In the genomic region with DNA sequence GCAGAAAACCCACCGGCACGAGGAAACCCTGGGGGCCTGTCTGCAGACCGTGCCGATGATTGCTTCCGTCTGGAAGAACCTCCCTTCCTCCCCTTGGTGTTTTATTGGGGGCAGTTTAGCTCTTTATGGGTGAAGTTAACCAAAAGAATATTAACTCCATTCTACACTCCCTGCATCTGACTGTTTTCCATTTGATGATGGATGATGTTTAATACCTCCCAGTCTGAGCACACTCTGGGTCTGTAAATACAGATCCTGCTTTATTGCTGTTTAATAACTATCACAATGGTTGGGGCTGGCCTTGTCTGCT, we compare ENCODE assay signal across 29 cellular contexts.
"Had no signal": no experiment of that assay in that cellular context is flagged by ENCODE, and none has a peak within 500 bp of the region (broad histone marks: within the 10 kb centered on the region; RNA-seq: fewer than 3 reads in every experiment).

No MANE protein-coding gene starts in this region.

- H3K27me3 Mint-ChIP-seq: activated CD4-positive, alpha-beta memory T cell treated with anti-CD3 and anti-CD28 coated beads for 36 hours; activated naive CD8-positive, alpha-beta T cell treated with anti-CD3 and anti-CD28 coated beads, Interleukin-2, amount 10 ng/mL, durations not matched to agents 7 days and 5 days; stimulated activated naive B cell treated with anti-CD40 and anti-IgM and Interleukin-4, amounts not matched to agents 10 μg/mL and 1 μg/mL and 100 μg/mL, for 72 hours had no signal

- H3K4me2 ChIP-seq: smooth muscle cell had no signal

- H3K27me3 ChIP-seq: ascending aorta, brain microvascular endothelial cell, esophagus muscularis mucosa, foreskin keratinocyte, right atrium auricular region, stomach, thyroid gland, upper lobe of right lung had no signal

- H3K36me3 ChIP-seq: ascending aorta, brain microvascular endothelial cell, lower lobe of right lung, thyroid gland, upper lobe of right lung had no signal

- H3K4me1 ChIP-seq: ascending aorta, lower lobe of right lung, thyroid gland, upper lobe of right lung had no signal

- H3K4me3 Mint-ChIP-seq: activated CD4-positive, alpha-beta memory T cell treated with anti-CD3 and anti-CD28 coated beads for 36 hours; activated naive CD4-positive, alpha-beta T cell treated with anti-CD3 and anti-CD28 coated beads for 36 hours; activated naive CD8-positive, alpha-beta T cell treated with anti-CD3 and anti-CD28 coated beads, Interleukin-2, amount 10 ng/mL, durations not matched to agents 7 days and 5 days; activated T-helper 1 cell treated with anti-CD3 and anti-CD28 coated beads, Interleukin-12 subunit alpha, Interleukin-12 subunit beta, Interleukin-2, Interleukin-4 antibody, amounts not matched to agents 30 ng/mL and 10 ng/mL and 1 ng/mL, durations not matched to agents 14 hours and 24 hours and 36 hours; stimulated activated naive B cell treated with anti-CD40 and anti-IgM and Interleukin-4, amounts not matched to agents 10 μg/mL and 1 μg/mL and 100 μg/mL, for 72 hours; T-helper 1 cell treated with Interleukin-12 subunit alpha and Interleukin-12 subunit beta and Interleukin-4 antibody, amounts not matched to agents 30 μg/mL and 1 μg/mL, for 36 hours had no signal

- H3K27ac Mint-ChIP-seq: activated CD4-positive, alpha-beta memory T cell treated with anti-CD3 and anti-CD28 coated beads for 36 hours; activated naive CD4-positive, alpha-beta T cell treated with anti-CD3 and anti-CD28 coated beads for 36 hours; activated naive CD8-positive, alpha-beta T cell treated with anti-CD3 and anti-CD28 coated beads, Interleukin-2, amount 10 ng/mL, durations not matched to agents 7 days and 5 days; activated T-helper 1 cell treated with anti-CD3 and anti-CD28 coated beads, Interleukin-12 subunit alpha, Interleukin-12 subunit beta, Interleukin-2, Interleukin-4 antibody, amounts not matched to agents 30 ng/mL and 10 ng/mL and 1 ng/mL, durations not matched to agents 14 hours and 24 hours and 36 hours; stimulated activated naive B cell treated with anti-CD40 and anti-IgM and Interleukin-4, amounts not matched to agents 10 μg/mL and 1 μg/mL and 100 μg/mL, for 72 hours; T-helper 1 cell treated with Interleukin-12 subunit alpha and Interleukin-12 subunit beta and Interleukin-4 antibody, amounts not matched to agents 30 μg/mL and 1 μg/mL, for 36 hours had no signal

- H3K27ac ChIP-seq: ascending aorta, brain microvascular endothelial cell, esophagus muscularis mucosa, foreskin keratinocyte, lower lobe of right lung, right atrium auricular region, stomach, thyroid gland, upper lobe of right lung had no signal

- H3K9me3 ChIP-seq: ascending aorta, esophagus muscularis mucosa, lower lobe of right lung, right atrium auricular region, stomach, thyroid gland, upper lobe of right lung had no signal

- H3K4me3 ChIP-seq: ascending aorta, esophagus muscularis mucosa, lower lobe of right lung, right atrium auricular region, smooth muscle cell, stomach, thyroid gland, upper lobe of right lung had no signal

- DNase-seq: activated CD4-positive, alpha-beta memory T cell treated with anti-CD3 and anti-CD28 coated beads for 36 hours; activated CD4-positive, alpha-beta T cell treated with anti-CD3 and anti-CD28 coated beads for 48 hours; activated naive CD4-positive, alpha-beta T cell treated with anti-CD3 and anti-CD28 coated beads for 36 hours; activated T-cell treated with anti-CD3 and anti-CD28 coated beads, Interleukin-2, amount 50 U/mL, for 1 hour; brain microvascular endothelial cell; caudate nucleus; cortex of kidney; foreskin keratinocyte; mesenchymal stem cell; occipital lobe; stimulated activated CD4-positive, alpha-beta T cell treated with anti-CD3 and anti-CD28 coated beads, Interleukin-1b, Interleukin-23, amount 100 ng/mL, for 48 hours; stimulated activated CD4-positive, alpha-beta T cell treated with anti-CD3 and anti-CD28 coated beads, Interleukin-4, amount 100 ng/mL, for 4 hours; stimulated activated naive B cell treated with anti-CD40 and anti-IgM and Interleukin-4, amounts not matched to agents 10 μg/mL and 1 μg/mL and 100 μg/mL, for 72 hours; stomach; SW 1271; T-helper 9 cell; thyroid gland; WERI-Rb-1 had no signal

- ATAC-seq: activated CD4-positive, CD25-positive, alpha-beta regulatory T cell treated with anti-CD3 and anti-CD28 coated beads, Interleukin-2, amount 50 U/mL, for 24 hours; foreskin keratinocyte; left lobe of liver; lower lobe of right lung; stimulated activated naive B cell treated with anti-CD40 and anti-IgM and Interleukin-4, amounts not matched to agents 10 μg/mL and 1 μg/mL and 100 μg/mL, for 72 hours; upper lobe of right lung had no signal

- H3K9me3 Mint-ChIP-seq: activated CD4-positive, alpha-beta memory T cell treated with anti-CD3 and anti-CD28 coated beads for 36 hours; activated naive CD4-positive, alpha-beta T cell treated with anti-CD3 and anti-CD28 coated beads for 36 hours; activated naive CD8-positive, alpha-beta T cell treated with anti-CD3 and anti-CD28 coated beads, Interleukin-2, amount 10 ng/mL, durations not matched to agents 7 days and 5 days; activated T-helper 1 cell treated with anti-CD3 and anti-CD28 coated beads, Interleukin-12 subunit alpha, Interleukin-12 subunit beta, Interleukin-2, Interleukin-4 antibody, amounts not matched to agents 30 ng/mL and 10 ng/mL and 1 ng/mL, durations not matched to agents 14 hours and 24 hours and 36 hours; stimulated activated naive B cell treated with anti-CD40 and anti-IgM and Interleukin-4, amounts not matched to agents 10 μg/mL and 1 μg/mL and 100 μg/mL, for 72 hours; T-helper 1 cell treated with Interleukin-12 subunit alpha and Interleukin-12 subunit beta and Interleukin-4 antibody, amounts not matched to agents 30 μg/mL and 1 μg/mL, for 36 hours had no signal
